ENCODE assay signal across 13 cellular contexts in genomic region chr9:69579749-69580581, GRCh38.
DNase-seq lines count a peak whose midpoint lies in the region; ATAC-seq and TF ChIP-seq lines count a peak whose summit lies in the region.
"Had no signal": no experiment of that assay in that cellular context is flagged by ENCODE, and none has a peak within 500 bp of the region (broad histone marks: within the 10 kb centered on the region; RNA-seq: fewer than 3 reads in every experiment).

No MANE protein-coding gene starts in this region.

- H3K79me1 ChIP-seq in mesenchymal stem cell (replicated peaks; ENCODE audit: low read length, poor library complexity, severe bottlenecking): peaks cover 2% of the 10 kb centered on the region

- no peak overlapping the region for H3K4me3 Mint-ChIP-seq in naive thymus-derived CD8-positive, alpha-beta T cell
- H3K4me3 Mint-ChIP-seq: CD4-positive, alpha-beta T cell had no signal

- H4K20me1 ChIP-seq in BLaER1: no peaks in the 10 kb centered on the region
- H4K20me1 ChIP-seq in BLaER1 treated with 17β-estradiol and CSF1 and Interleukin-3, amounts not matched to agents 10 nM and 100 nM: no peaks in the 10 kb centered on the region

- H3K18ac ChIP-seq in mesenchymal stem cell (ENCODE audit: low read depth in 1 of 2, low read length in 2 of 2): no peak overlapping the region

- H3K9me3 ChIP-seq in BLaER1 (peaks cover 6% of the 10 kb centered on the region), WERI-Rb-1 (ENCODE audit: severe bottlenecking) (no peaks in the 10 kb centered on the region), mesenchymal stem cell (ENCODE audit: control insufficient read depth, low read length) (no peaks in the 10 kb centered on the region)
- peaks cover 0 to 7% (median 2%) of the 10 kb centered on the region in 11 experiments; a peak in 9 of 22 replicates for H3K9me3 ChIP-seq in BLaER1 treated with 17β-estradiol and CSF1 and Interleukin-3, amounts not matched to agents 10 nM and 100 nM (replicated peaks in 1 of 11)
- H3K9me3 ChIP-seq: SJCRH30 had no signal

- no peak overlapping the region for H4K8ac ChIP-seq in mesenchymal stem cell (ENCODE audit: low read length)

- H4K91ac ChIP-seq in mesenchymal stem cell (ENCODE audit: low read length): no peak overlapping the region

- DNase-seq in WERI-Rb-1 (peak; percentile 33), mesenchymal stem cell (no peak), SKM-1 (lab: John Stamatoyannopoulos, UW; ENCODE audit: unreplicated experiment) (no peak)
- DNase-seq in naive thymus-derived CD8-positive, alpha-beta T cell: no peak
- DNase-seq: CD4-positive, alpha-beta T cell; NCI-H1105 treated with DMSO at 0.1 percent for 48 hours; NCI-H187 treated with DMSO at 0.1 percent for 48 hours; NCI-H510A treated with DMSO at 0.1 percent for 48 hours; SJCRH30 had no signal

- no peak overlapping the region for H2AFZ ChIP-seq in mesenchymal stem cell (ENCODE audit: low read depth, low read length)

- H3K4me1 ChIP-seq in BLaER1 (peaks cover 78% of the 10 kb centered on the region), mesenchymal stem cell (ENCODE audit: control insufficient read depth, insufficient read depth, low read depth, low read length) (peaks cover 7% of the 10 kb centered on the region)
- peaks cover 47 to 77% (median 71%) of the 10 kb centered on the region in 10 experiments for H3K4me1 ChIP-seq in BLaER1 treated with 17β-estradiol and CSF1 and Interleukin-3, amounts not matched to agents 10 nM and 100 nM
- H3K4me1 ChIP-seq: SJCRH30 had no signal

- peak overlapping the region; percentile 84 for H3K27ac ChIP-seq in BLaER1
- H3K27ac ChIP-seq in BLaER1 treated with 17β-estradiol and CSF1 and Interleukin-3, amounts not matched to agents 10 nM and 100 nM: peak overlapping the region in 9 of 11 experiments; percentile 21 to 72 (median 53); a peak in 18 of 22 replicates
- H3K27ac ChIP-seq in WERI-Rb-1: no peak overlapping the region
- peak overlapping the region; percentile 15 for H3K27ac ChIP-seq in mesenchymal stem cell (ENCODE audit: low read length, poor library complexity, severe bottlenecking)
- H3K27ac ChIP-seq: RWPE1, SJCRH30 had no signal

- H2BK15ac ChIP-seq in mesenchymal stem cell (ENCODE audit: low read depth, poor library complexity, severe bottlenecking): no peak overlapping the region

- H3K27ac Mint-ChIP-seq in naive thymus-derived CD8-positive, alpha-beta T cell: no peak overlapping the region
- H3K27ac Mint-ChIP-seq: CD4-positive, alpha-beta T cell had no signal

- no peak for ATAC-seq in HG03097 (IDR thresholded peaks at IDR 0.05; ENCODE audit: low FRiP score, unreplicated experiment)
- no peak for ATAC-seq in naive thymus-derived CD8-positive, alpha-beta T cell

- peak overlapping the region; percentile 90 for H2AK5ac ChIP-seq in mesenchymal stem cell (ENCODE audit: low read length, severe bottlenecking)

- H3K23ac ChIP-seq in mesenchymal stem cell (ENCODE audit: low read length in 2 of 2): no peak overlapping the region

- H3K27me3 ChIP-seq in BLaER1 (no peaks in the 10 kb centered on the region), WERI-Rb-1 (ENCODE audit: insufficient read depth, low read depth, severe bottlenecking) (no peaks in the 10 kb centered on the region), mesenchymal stem cell (ENCODE audit: control insufficient read depth in 1 of 2, insufficient read depth in 1 of 2, low read length in 2 of 2) (no peaks in the 10 kb centered on the region)
- H3K27me3 ChIP-seq in BLaER1 treated with 17β-estradiol and CSF1 and Interleukin-3, amounts not matched to agents 10 nM and 100 nM: no peaks in the 10 kb centered on the region
- H3K27me3 ChIP-seq: SJCRH30 had no signal

- H3K36me3 ChIP-seq in BLaER1 (no peaks in the 10 kb centered on the region), WERI-Rb-1 (no peaks in the 10 kb centered on the region), mesenchymal stem cell (ENCODE audit: control insufficient read depth in 1 of 2, insufficient read depth in 2 of 2, low read depth in 1 of 2, low read length in 2 of 2) (no peaks in the 10 kb centered on the region)
- no peaks in the 10 kb centered on the region for H3K36me3 ChIP-seq in BLaER1 treated with 17β-estradiol and CSF1 and Interleukin-3, amounts not matched to agents 10 nM and 100 nM
- H3K36me3 ChIP-seq: SJCRH30 had no signal

- H3K4me1 Mint-ChIP-seq in naive thymus-derived CD8-positive, alpha-beta T cell: peaks cover 0 to 1% (median 0%) of the 10 kb centered on the region in 4 donors

- H2BK120ac ChIP-seq in mesenchymal stem cell (ENCODE audit: low read depth, low read length): no peak overlapping the region

- H3K4me3 ChIP-seq in BLaER1 (peak overlapping the region; percentile 20; the same call in 1 of the 2 replicates), WERI-Rb-1 (ENCODE audit: low read depth, low read length) (no peak overlapping the region), mesenchymal stem cell (ENCODE audit: insufficient read depth in 1 of 2, low read depth in 1 of 2, low read length in 2 of 2) (no peak overlapping the region)
- H3K4me3 ChIP-seq in BLaER1 treated with 17β-estradiol and CSF1 and Interleukin-3, amounts not matched to agents 10 nM and 100 nM: peak overlapping the region in 3 of 10 experiments; percentile 14 to 24 (median 19); a peak in 4 of 20 replicates
- H3K4me3 ChIP-seq: SJCRH30 had no signal

- H3K9me3 Mint-ChIP-seq in naive thymus-derived CD8-positive, alpha-beta T cell: no peaks in the 10 kb centered on the region
- H3K9me3 Mint-ChIP-seq: CD4-positive, alpha-beta T cell had no signal

- peak overlapping the region; percentile 91 for H3K4me2 ChIP-seq in BLaER1
- H3K4me2 ChIP-seq in BLaER1 treated with 17β-estradiol and CSF1 and Interleukin-3, amounts not matched to agents 10 nM and 100 nM: peak overlapping the region; percentile 67 to 89 (median 79)
- H3K4me2 ChIP-seq in mesenchymal stem cell (ENCODE audit: low read length, poor library complexity, severe bottlenecking): no peak overlapping the region

- H3K14ac ChIP-seq in mesenchymal stem cell (ENCODE audit: low read length in 2 of 2): no peak overlapping the region

- POLR2A ChIA-PET in naive thymus-derived CD8-positive, alpha-beta T cell (lab: Charles Lee): no interaction called here

- no peak for TF ChIP-seq CTCF in WERI-Rb-1 (IDR thresholded peaks at IDR 0.05; ENCODE audit: low read depth, low read length)

- H2BK12ac ChIP-seq in mesenchymal stem cell (ENCODE audit: low read length in 2 of 2): no peak overlapping the region

- no peak overlapping the region for H3K4ac ChIP-seq in mesenchymal stem cell (ENCODE audit: low read depth in 1 of 2, low read length in 2 of 2)

- no peaks in the 10 kb centered on the region for H3K36me3 Mint-ChIP-seq in naive thymus-derived CD8-positive, alpha-beta T cell

- H2BK5ac ChIP-seq in mesenchymal stem cell (ENCODE audit: low read depth, low read length, poor library complexity, severe bottlenecking): no peak overlapping the region

- H3K27me3 Mint-ChIP-seq in naive thymus-derived CD8-positive, alpha-beta T cell: peaks cover 5 to 24% (median 8%) of the 10 kb centered on the region in 5 donors

- WGBS in mesenchymal stem cell: 87% methylated on average over 4 of the region's 5 CpGs

- H3K9ac ChIP-seq in BLaER1 (peak overlapping the region; percentile 53; the same call in 1 of the 2 replicates), mesenchymal stem cell (ENCODE audit: low read length) (no peak overlapping the region)
- H3K9ac ChIP-seq in BLaER1 treated with 17β-estradiol and CSF1 and Interleukin-3, amounts not matched to agents 10 nM and 100 nM: peak overlapping the region in 9 of 11 experiments; percentile 3 to 66 (median 22); a peak in 10 of 22 replicates
